ENCODE assay signal across 8 cellular contexts in genomic region chr4:85747871-85748491, GRCh38.
A peak's percentile ranks its signal among the peaks of the same experiment; 100 is the strongest.
DNase-seq lines count a peak whose midpoint lies in the region; ATAC-seq and TF ChIP-seq lines count a peak whose summit lies in the region.

No MANE protein-coding gene starts in this region.

- H3K36me3 Mint-ChIP-seq in stimulated activated effector memory CD8-positive, alpha-beta T cell treated with anti-CD3 and anti-CD28 coated beads, Interleukin-12 subunit alpha, Interleukin-12 subunit beta, amount 100 ng/mL, for 72 hours: no peaks in the 10 kb centered on the region

- ATAC-seq in HG03558 (IDR thresholded peaks at IDR 0.05; ENCODE audit: extremely low read depth, unreplicated experiment): peak; percentile 47
- no peak for ATAC-seq in stimulated activated effector memory CD8-positive, alpha-beta T cell treated with anti-CD3 and anti-CD28 coated beads, Interleukin-12 subunit alpha, Interleukin-12 subunit beta, amount 100 ng/mL, for 72 hours

- H3K27me3 ChIP-seq in spleen (replicated peaks in 1 of 7): no peaks in the 10 kb centered on the region

- no peak for TF ChIP-seq POLR2A in spleen (IDR thresholded peaks at IDR 0.05)

- 40 to 43% (median 40%) methylated on average over 3 of the region's 3 CpGs for WGBS in spleen, 5 donors

- H3K27ac ChIP-seq in spleen: peak overlapping the region in 1 of 8 donors; percentile 16

- in situ Hi-C loops in astrocyte of the cerebellum (cut with HindIII; ENCODE audit: low sequenced_read_pairs): loop anchor here (25.0 kb wide), 1 partner anchor 636 kb away; no protein-coding TSS in a partner anchor

- H3K27ac Mint-ChIP-seq in stimulated activated effector memory CD8-positive, alpha-beta T cell treated with anti-CD3 and anti-CD28 coated beads, Interleukin-12 subunit alpha, Interleukin-12 subunit beta, amount 100 ng/mL, for 72 hours: no peak overlapping the region

- H3K9me3 ChIP-seq in spleen: no peaks in the 10 kb centered on the region

- TF ChIP-seq CTCF in GM20000 (IDR thresholded peaks at IDR 0.05; ENCODE audit: extremely low read depth, missing control alignments): peak; percentile 75
- peak; percentile 78 for TF ChIP-seq CTCF in astrocyte of the cerebellum (IDR thresholded peaks at IDR 0.05; ENCODE audit: low read depth, low read length, missing control alignments)
- TF ChIP-seq CTCF in spleen (IDR thresholded peaks at IDR 0.05 in 8 of 11, conservative IDR thresholded peaks at IDR 0.05 in 3 of 11): peak; percentile 61 to 87 (median 83)

- H3K4me1 Mint-ChIP-seq in stimulated activated effector memory CD8-positive, alpha-beta T cell treated with anti-CD3 and anti-CD28 coated beads, Interleukin-12 subunit alpha, Interleukin-12 subunit beta, amount 100 ng/mL, for 72 hours: no peaks in the 10 kb centered on the region

- intact Hi-C loops in spleen (cut with DNase I; ENCODE audit: low total_unique reads): loop anchor here (5.0 kb wide), 1 partner anchor 601 kb away; no protein-coding TSS in a partner anchor

- H3K36me3 ChIP-seq in spleen: peaks cover 0 to 7% (median 0%) of the 10 kb centered on the region in 6 donors

- no peak overlapping the region for H3K4me3 Mint-ChIP-seq in stimulated activated effector memory CD8-positive, alpha-beta T cell treated with anti-CD3 and anti-CD28 coated beads, Interleukin-12 subunit alpha, Interleukin-12 subunit beta, amount 100 ng/mL, for 72 hours

- peaks cover under 1 to 81% (median 41%) of the 10 kb centered on the region in 6 donors for H3K4me1 ChIP-seq in spleen

- H3K9me3 Mint-ChIP-seq in stimulated activated effector memory CD8-positive, alpha-beta T cell treated with anti-CD3 and anti-CD28 coated beads, Interleukin-12 subunit alpha, Interleukin-12 subunit beta, amount 100 ng/mL, for 72 hours: peaks cover 5% of the 10 kb centered on the region

- DNase-seq in DMS79 (lab: John Stamatoyannopoulos, UW) (peak; percentile 53), GM20000 (ENCODE audit: low spot score) (peak; percentile 47), NCI-H460 (ENCODE audit: extremely low read depth, low read depth) (peak; percentile 52), astrocyte of the cerebellum (ENCODE audit: low read depth) (peak; percentile 78), hippocampal formation (lab: John Stamatoyannopoulos, UW) (peak; percentile 12 to 91), spleen (no peak)
- DNase-seq in stimulated activated effector memory CD8-positive, alpha-beta T cell treated with anti-CD3 and anti-CD28 coated beads, Interleukin-12 subunit alpha, Interleukin-12 subunit beta, amount 100 ng/mL, for 72 hours (ENCODE audit: low spot score in 2 of 2): no peak

- no peak overlapping the region for H3K4me3 ChIP-seq in astrocyte of the cerebellum (ENCODE audit: low read depth, low read length)
- H3K4me3 ChIP-seq in spleen: no peak overlapping the region

Comparison
In these comparisons a context has a peak if more than half of its experiments do, and no peak if none do; other contexts are left out.
1. DNase-seq: peak in DMS79 (single experiment), GM20000 (single experiment), NCI-H460 (single experiment), astrocyte of the cerebellum (single experiment) and hippocampal formation (2 of 2); none in spleen (single experiment) and stimulated activated effector memory CD8-positive, alpha-beta T cell treated with anti-CD3 and anti-CD28 coated beads, Interleukin-12 subunit alpha, Interleukin-12 subunit beta, amount 100 ng/mL, for 72 hours (0 of 2).
2. Peak in every context shown above with its lines, with median percentiles within 50 percentile points of each other: CTCF ChIP-seq.